ENCODE assay signal across 11 cellular contexts in the genomic region with DNA sequence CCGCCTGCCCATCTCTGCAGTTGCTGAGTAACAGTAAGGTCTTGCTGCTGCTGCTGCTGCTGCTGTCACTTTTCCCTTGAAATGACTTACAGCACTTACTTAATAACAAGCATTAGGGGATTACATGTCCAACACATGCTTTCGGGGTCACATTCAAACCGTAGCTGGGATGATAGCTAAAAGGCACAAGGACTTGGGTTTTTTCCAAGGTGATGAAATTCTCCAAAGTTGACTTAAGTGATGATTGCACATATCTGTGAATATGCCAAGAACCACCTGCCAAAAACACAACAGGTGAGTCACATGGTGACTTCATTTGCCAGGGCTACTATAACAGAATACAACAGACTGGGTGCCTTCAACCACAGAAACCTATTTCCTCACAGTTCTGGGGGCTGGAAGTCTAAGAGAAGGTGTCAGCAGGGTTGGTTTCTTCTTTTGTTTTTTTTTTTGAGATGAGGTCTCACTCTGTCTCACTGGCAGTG.
A peak's percentile ranks its signal among the peaks of the same experiment; 100 is the strongest.
DNase-seq lines count a peak whose midpoint lies in the region; ATAC-seq and TF ChIP-seq lines count a peak whose summit lies in the region.
"Had no signal": no experiment of that assay in that cellular context is flagged by ENCODE, and none has a peak within 500 bp of the region (broad histone marks: within the 10 kb centered on the region; RNA-seq: fewer than 3 reads in every experiment).

No MANE protein-coding gene starts in this region.

- H3K4me3 ChIP-seq in LNCaP clone FGC (ENCODE audit: low read depth, low read length) (no peak overlapping the region), left lung (no peak overlapping the region), neural progenitor cell (no peak overlapping the region), transverse colon (no peak overlapping the region)

- H3F3A ChIP-seq in neural progenitor cell (ENCODE audit: low read depth), result peaks cover 6% of the 10 kb centered on the region

- peak; percentile 66 for DNase-seq in CD1c-positive myeloid dendritic cell (ENCODE audit: extremely low spot score)
- peak; percentile 95 for DNase-seq in LNCaP clone FGC (ENCODE audit: low read depth)
- DNase-seq in left lung, result no peak
- DNase-seq in neural progenitor cell (ENCODE audit: low spot score), result no peak
- no peak for DNase-seq in transverse colon
- DNase-seq in progenitor cell of endocrine pancreas (ENCODE audit: low spot score, unreplicated experiment), result no peak
- no peak for DNase-seq in NCI-H2227 treated with DMSO at 0.1 percent for 48 hours (lab: John Stamatoyannopoulos, UW)
- DNase-seq: DMS53, NCI-H2107, retina had no signal

- H3K27me3 Mint-ChIP-seq in activated naive CD4-positive, alpha-beta T cell treated with anti-CD3 and anti-CD28 coated beads, Interleukin-2, amount 50 U/mL, for 24 hours, result no peaks in the 10 kb centered on the region
- H3K27me3 Mint-ChIP-seq in neural progenitor cell (ENCODE audit: insufficient read depth, low read depth) (peaks cover 3% of the 10 kb centered on the region), progenitor cell of endocrine pancreas (peaks cover 35% of the 10 kb centered on the region)

- H3K27ac ChIP-seq in left lung, result no peak overlapping the region
- no peak overlapping the region for H3K27ac ChIP-seq in neural progenitor cell
- no peak overlapping the region for H3K27ac ChIP-seq in transverse colon

- no peaks in the 10 kb centered on the region for H3K9me3 Mint-ChIP-seq in activated naive CD4-positive, alpha-beta T cell treated with anti-CD3 and anti-CD28 coated beads, Interleukin-2, amount 50 U/mL, for 24 hours
- H3K9me3 Mint-ChIP-seq in neural progenitor cell (peaks cover 1% of the 10 kb centered on the region), progenitor cell of endocrine pancreas (ENCODE audit: low read depth) (no peaks in the 10 kb centered on the region)

- peak overlapping the region; percentile 55 for H3K27ac Mint-ChIP-seq in activated naive CD4-positive, alpha-beta T cell treated with anti-CD3 and anti-CD28 coated beads, Interleukin-2, amount 50 U/mL, for 24 hours
- H3K27ac Mint-ChIP-seq in neural progenitor cell, result no peak overlapping the region
- no peak overlapping the region for H3K27ac Mint-ChIP-seq in progenitor cell of endocrine pancreas

- no peaks in the 10 kb centered on the region for H4K20me1 ChIP-seq in neural progenitor cell (ENCODE audit: low read depth)

- peaks cover 30% of the 10 kb centered on the region for H3K4me1 Mint-ChIP-seq in activated naive CD4-positive, alpha-beta T cell treated with anti-CD3 and anti-CD28 coated beads, Interleukin-2, amount 50 U/mL, for 24 hours
- H3K4me1 Mint-ChIP-seq in neural progenitor cell (peaks cover 41% of the 10 kb centered on the region), progenitor cell of endocrine pancreas (ENCODE audit: low read depth) (peaks cover 13% of the 10 kb centered on the region)

- H3K36me3 ChIP-seq in left lung, result no peaks in the 10 kb centered on the region
- H3K36me3 ChIP-seq in neural progenitor cell, result no peaks in the 10 kb centered on the region
- H3K36me3 ChIP-seq in transverse colon, result no peaks in the 10 kb centered on the region

- intact Hi-C loops in left lung (cut with DNase I), result no loop called here
- intact Hi-C loops in transverse colon (cut with DNase I; ENCODE audit: low total_unique reads), result no loop called here

- TF ChIP-seq POLR2A in transverse colon (IDR thresholded peaks at IDR 0.05), result no peak

- 62% methylated on average over 3 of the region's 3 CpGs; no CpG with 5 or more reads in 1 of the 2 donors for WGBS in transverse colon (ENCODE audit: low coverage in 1 of 2), 2 donors

- no peak overlapping the region for H2AFZ ChIP-seq in neural progenitor cell (replicated peaks)

- in situ Hi-C loops in transverse colon (cut with MboI; ENCODE audit: low pct_ligation_motif_present in 1 of 4, low pct_unique_long_range_greater_than_20kb in 1 of 4, low sequenced_read_pairs in 3 of 4), result no loop called here

- H3K4me2 ChIP-seq in neural progenitor cell, result no peak overlapping the region

- no peak for TF ChIP-seq EP300 in transverse colon (IDR thresholded peaks at IDR 0.05; ENCODE audit: low read depth)

- H3K36me3 Mint-ChIP-seq in activated naive CD4-positive, alpha-beta T cell treated with anti-CD3 and anti-CD28 coated beads, Interleukin-2, amount 50 U/mL, for 24 hours, result no peaks in the 10 kb centered on the region
- H3K36me3 Mint-ChIP-seq in neural progenitor cell (no peaks in the 10 kb centered on the region), progenitor cell of endocrine pancreas (ENCODE audit: insufficient read depth) (no peaks in the 10 kb centered on the region)

- H3K27me3 ChIP-seq in left lung (peaks cover 0 to 13% of the 10 kb centered on the region in 2 donors), neural progenitor cell (no peaks in the 10 kb centered on the region), transverse colon (no peaks in the 10 kb centered on the region)

- ATAC-seq in left lung, result peak; percentile 54

- no peak overlapping the region for H3K9ac ChIP-seq in neural progenitor cell

- peak overlapping the region; percentile 11 for H3K4me3 Mint-ChIP-seq in activated naive CD4-positive, alpha-beta T cell treated with anti-CD3 and anti-CD28 coated beads, Interleukin-2, amount 50 U/mL, for 24 hours
- H3K4me3 Mint-ChIP-seq in neural progenitor cell (no peak overlapping the region), progenitor cell of endocrine pancreas (ENCODE audit: low read depth) (no peak overlapping the region)

- TF ChIP-seq CTCF in LNCaP clone FGC (IDR thresholded peaks at IDR 0.05; ENCODE audit: control insufficient read depth, extremely low read depth, insufficient read depth) (no peak), left lung (IDR thresholded peaks at IDR 0.05) (no peak), neural progenitor cell (IDR thresholded peaks at IDR 0.05) (no peak), transverse colon (IDR thresholded peaks at IDR 0.05) (no peak), progenitor cell of endocrine pancreas (IDR thresholded peaks at IDR 0.05; ENCODE audit: unreplicated experiment) (no peak)

- H3K4me1 ChIP-seq in left lung (peaks cover 5 to 8% of the 10 kb centered on the region in 2 donors), neural progenitor cell (peaks cover 15% of the 10 kb centered on the region), transverse colon (peaks cover 0 to 14% (median 10%) of the 10 kb centered on the region in 4 donors)

- H3K79me2 ChIP-seq in neural progenitor cell (ENCODE audit: low read depth), result no peaks in the 10 kb centered on the region

- H3K9me3 ChIP-seq in left lung (no peaks in the 10 kb centered on the region), neural progenitor cell (ENCODE audit: low read depth) (no peaks in the 10 kb centered on the region), transverse colon (no peaks in the 10 kb centered on the region)

Comparison
In these comparisons a context has a peak if more than half of its experiments do, and no peak if none do; other contexts are left out.
1. DNase-seq: peak in CD1c-positive myeloid dendritic cell (single experiment) and LNCaP clone FGC (single experiment); none in left lung (0 of 2), neural progenitor cell (single experiment), transverse colon (single experiment), progenitor cell of endocrine pancreas (single experiment) and NCI-H2227 treated with DMSO at 0.1 percent for 48 hours (single experiment).